Comparison of ENCODE assay signal across 2 cellular contexts in genomic region chr19:3850320-3850972, GRCh38.
A peak's percentile ranks its signal among the peaks of the same experiment; 100 is the strongest.
TF ChIP-seq lines count a peak whose summit lies in the region.

No MANE protein-coding gene starts in this region.

TF ChIP-seq in HepG2, 621 proteins besides CTCF, POLR2A, EP300 and RAD21:
- TF ChIP-seq ATF7 (IDR thresholded peaks at IDR 0.05) (peak; percentile 99), ATF7 (CRISPR knock-in tag; IDR thresholded peaks at IDR 0.05) (no peak), NR2F6 (IDR thresholded peaks at IDR 0.05) (no peak), NR2F6 (CRISPR knock-in tag; IDR thresholded peaks at IDR 0.05) (no peak), ZBTB42 (CRISPR knock-in tag; IDR thresholded peaks at IDR 0.05) (no peak), ZKSCAN8 (CRISPR knock-in tag; IDR thresholded peaks at IDR 0.05; ENCODE audit: borderline replicate concordance) (no peak), PHF5A (CRISPR knock-in tag; IDR thresholded peaks at IDR 0.05; ENCODE audit: low read depth, unreplicated experiment) (no peak), CREB1 (IDR thresholded peaks at IDR 0.05) (peak; percentile 97), CREB1 (CRISPR knock-in tag; IDR thresholded peaks at IDR 0.05) (no peak), TP53 (CRISPR knock-in tag; conservative IDR thresholded peaks at IDR 0.05) (no peak)
TF ChIP-seq in HepG2: peak in this region for 2.

TF ChIP-seq in GM12878, 131 proteins besides CTCF, POLR2A, EP300 and RAD21:
- TF ChIP-seq PKNOX1 (IDR thresholded peaks at IDR 0.05) (no peak), ATF7 (IDR thresholded peaks at IDR 0.05; ENCODE audit: low read depth) (0 out of 2 replicates have a peak, but pooled peaks have one; percentile 19)
